In the genomic region with DNA sequence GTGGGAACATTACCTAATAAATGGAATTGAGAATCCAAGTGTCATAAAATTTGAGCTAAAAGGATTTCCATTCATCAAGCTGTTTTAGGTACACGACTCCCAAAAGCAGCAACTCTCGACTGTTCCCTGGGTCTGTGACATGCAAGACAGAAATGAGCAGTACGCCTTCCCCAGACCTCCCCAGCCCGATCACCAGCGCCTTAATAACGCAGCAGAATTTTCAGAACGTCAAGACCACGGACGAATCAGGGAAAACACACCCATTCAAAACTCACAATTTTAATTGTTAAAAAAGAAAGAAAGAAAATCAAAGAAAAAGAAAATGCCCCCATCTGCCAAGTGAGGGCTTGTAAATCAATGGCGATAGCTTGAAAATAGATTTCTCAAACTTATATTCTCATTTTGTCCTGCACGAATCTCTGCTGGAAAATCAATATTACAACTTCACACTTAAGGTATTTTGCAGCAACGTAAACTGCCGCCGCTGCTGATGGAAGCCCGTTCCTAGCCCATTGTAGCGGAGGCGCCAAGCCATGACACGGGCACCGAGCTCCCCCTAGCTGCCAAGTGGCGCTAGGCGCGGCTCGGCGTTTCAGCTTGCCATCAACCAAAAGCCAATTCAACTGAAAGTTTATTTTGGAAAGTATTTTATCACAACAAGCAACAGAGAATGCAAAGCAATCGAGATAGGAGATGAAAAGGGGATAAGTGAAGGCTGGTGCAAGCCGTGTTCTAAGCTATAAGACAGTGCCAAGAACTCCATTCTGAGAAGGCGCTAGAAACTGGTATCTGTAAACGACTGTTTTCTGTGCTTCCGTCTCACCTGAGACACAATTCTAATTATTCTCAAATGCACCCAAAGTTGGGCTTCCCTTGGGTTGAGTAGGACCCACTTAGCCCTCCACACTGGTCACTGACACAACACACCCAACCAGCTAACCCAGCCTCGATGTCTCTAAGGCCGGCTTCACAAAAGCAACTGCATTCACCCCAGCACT, we compare ENCODE assay signal across 8 cellular contexts. TPM values are rescaled to one million over a fixed set of nuclear protein-coding genes. Genes with fewer than 3 reads are reported as not detected.
A peak's percentile ranks its signal among the peaks of the same experiment; 100 is the strongest.
DNase-seq lines count a peak whose midpoint lies in the region; ATAC-seq and TF ChIP-seq lines count a peak whose summit lies in the region.

No MANE protein-coding gene starts in this region.

- H3K9me3 ChIP-seq in BLaER1, result no peaks in the 10 kb centered on the region
- no peaks in the 10 kb centered on the region for H3K9me3 ChIP-seq in thymus (ENCODE audit: control insufficient read depth)

- no peak overlapping the region; the same call in 1 of the 2 replicates for H3K27ac ChIP-seq in BLaER1
- peak overlapping the region; percentile 90 for H3K27ac ChIP-seq in thymus (ENCODE audit: low read depth)

- peak; percentile 58 for ATAC-seq in GM19043 (IDR thresholded peaks at IDR 0.05; ENCODE audit: low read depth, unreplicated experiment)

- H3K36me3 Mint-ChIP-seq in osteocyte (ENCODE audit: unreplicated experiment), result no peaks in the 10 kb centered on the region

- no peaks in the 10 kb centered on the region for H3K9me3 Mint-ChIP-seq in osteocyte (ENCODE audit: unreplicated experiment)

- H3K9ac ChIP-seq in BLaER1, result peak overlapping the region; percentile 32; the same call in 1 of the 2 replicates

- H3K27me3 ChIP-seq in BLaER1 (peaks cover 99% of the 10 kb centered on the region), thymus (ENCODE audit: control insufficient read depth, insufficient read depth) (no peaks in the 10 kb centered on the region)

- H3K4me3 Mint-ChIP-seq in osteocyte (ENCODE audit: unreplicated experiment), result peak overlapping the region; percentile 59

- peak overlapping the region; percentile 90 for H3K4me2 ChIP-seq in BLaER1

- H3K36me3 ChIP-seq in BLaER1, result no peaks in the 10 kb centered on the region
- H3K36me3 ChIP-seq in thymus (ENCODE audit: control insufficient read depth, insufficient read depth), result peaks cover 7% of the 10 kb centered on the region

- peaks cover 93% of the 10 kb centered on the region for H4K20me1 ChIP-seq in BLaER1

- DNase-seq in HuH-7 (ENCODE audit: low spot score), result peak; percentile 77
- DNase-seq in RPMI7951 (ENCODE audit: low read depth), result peak; percentile 50
- peak; percentile 85 for DNase-seq in activated effector memory CD4-positive, alpha-beta T cell treated with Interleukin-2 at 50 U/mL for 16 hours
- DNase-seq in fibroblast of villous mesenchyme (ENCODE audit: low read depth), result peak; percentile 55
- peak; percentile 91 for DNase-seq in osteocyte (ENCODE audit: extremely low spot score, unreplicated experiment)

- H3K4me1 Mint-ChIP-seq in osteocyte (ENCODE audit: unreplicated experiment), result peaks cover 18% of the 10 kb centered on the region

- TF ChIP-seq CTCF in fibroblast of villous mesenchyme (IDR thresholded peaks at IDR 0.05; ENCODE audit: insufficient read depth, low read depth, low read length) (peak; percentile 98), osteocyte (IDR thresholded peaks at IDR 0.05) (peak; percentile 99)

- 3% methylated on average over 31 of the region's 31 CpGs for WGBS in thymus

- H3K4me3 ChIP-seq in BLaER1 (no peak overlapping the region; the same call in 1 of the 2 replicates), fibroblast of villous mesenchyme (ENCODE audit: low read depth, low read length) (no peak overlapping the region), thymus (ENCODE audit: low read length) (peak overlapping the region; percentile 99)

- peaks cover 81% of the 10 kb centered on the region for H3K27me3 Mint-ChIP-seq in osteocyte (ENCODE audit: unreplicated experiment)

- no peak overlapping the region for H3K27ac Mint-ChIP-seq in osteocyte (ENCODE audit: unreplicated experiment)

- H3K4me1 ChIP-seq in BLaER1, result peaks cover 70% of the 10 kb centered on the region
- H3K4me1 ChIP-seq in thymus (ENCODE audit: control insufficient read depth, insufficient read depth, low read length), result peaks cover 10% of the 10 kb centered on the region

RNA-seq across cellular contexts. Expression of a gene that starts 5.5 kb away (rescaled TPM):
- 0.10 and 0.12 TPM in 2 replicates for total RNA-seq in RPMI7951 (2014; rRNA removed; shearing (Covaris generic))
- total RNA-seq in fibroblast of villous mesenchyme (not detected in 2 replicates), osteocyte (0.16 and 0.18 TPM in 2 replicates)
- 15.1 TPM for polyA plus RNA-seq in thymus
